9 cellular contexts compared by ENCODE assay signal in the genomic region with DNA sequence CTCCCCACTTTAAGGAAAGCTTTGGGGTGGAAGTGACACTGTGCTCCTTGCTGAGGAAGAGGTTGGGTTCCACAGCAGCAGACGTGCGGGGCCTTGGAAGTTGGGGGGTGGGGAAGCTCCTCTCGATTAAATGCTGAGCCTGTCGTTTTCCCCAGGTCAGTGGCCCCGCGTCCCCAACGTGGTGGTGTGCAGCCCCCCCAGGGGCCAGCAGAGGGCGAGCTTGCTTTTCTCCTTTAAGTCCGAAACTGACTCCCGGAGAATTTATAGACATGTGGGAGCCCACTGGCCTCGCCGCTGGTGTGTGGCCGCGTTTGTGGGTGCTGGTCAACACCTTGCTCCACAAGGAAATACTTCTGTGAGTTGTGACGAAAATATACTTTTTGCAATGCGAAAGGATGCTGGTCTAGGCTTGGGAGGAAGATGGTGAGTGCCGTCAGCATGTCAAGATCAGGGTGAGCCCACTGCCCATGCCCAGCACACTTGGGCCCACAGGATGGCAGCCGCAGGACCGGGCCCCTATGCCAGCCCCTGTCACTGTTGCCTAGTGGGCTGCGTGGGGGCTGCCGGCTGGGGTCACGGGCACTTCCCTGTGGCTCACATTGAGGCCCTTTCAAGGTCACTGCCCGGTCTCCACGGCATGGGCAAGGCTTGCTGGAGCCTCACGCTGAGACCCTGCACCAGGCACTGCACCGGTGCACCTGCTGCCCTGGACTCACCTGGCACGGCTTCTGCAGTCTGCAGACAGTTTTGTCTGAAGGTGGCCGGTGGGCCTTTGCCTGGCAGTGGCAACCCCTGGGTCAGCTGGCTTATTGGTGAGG. TPM values are rescaled to one million over a fixed set of nuclear protein-coding genes. Genes with fewer than 3 reads are reported as not detected.
DNase-seq lines count a peak whose midpoint lies in the region; ATAC-seq, FAIRE-seq and TF ChIP-seq lines count a peak whose summit lies in the region.
"Had no signal": no experiment of that assay in that cellular context is flagged by ENCODE, and none has a peak within 500 bp of the region (broad histone marks: within the 10 kb centered on the region; RNA-seq: fewer than 3 reads in every experiment).

No MANE protein-coding gene starts in this region.

- H3K4me1 ChIP-seq in mammary epithelial cell (ENCODE audit: insufficient read depth, low read length) = peaks cover 3% of the 10 kb centered on the region

- H3K4me2 ChIP-seq in SU-DHL-6 (ENCODE audit: low read depth, low read length, poor library complexity, severe bottlenecking) = no peak overlapping the region
- H3K4me2 ChIP-seq in mammary epithelial cell (ENCODE audit: insufficient read depth, low read depth, low read length) = no peak overlapping the region

- H4K20me1 ChIP-seq in SU-DHL-6 (ENCODE audit: low read depth, low read length) (no peaks in the 10 kb centered on the region), mammary epithelial cell (ENCODE audit: insufficient read depth, low read length) (no peaks in the 10 kb centered on the region)

- H3K9me3 ChIP-seq in SU-DHL-6 (ENCODE audit: insufficient read depth, low read length) (no peaks in the 10 kb centered on the region), mammary epithelial cell (replicated peaks; ENCODE audit: insufficient read depth, low read length) (no peaks in the 10 kb centered on the region)

- peak overlapping the region in 3 of 7 donors; percentile 30 to 73 (median 33) for H3K27ac Mint-ChIP-seq in CD14-positive monocyte

- no peaks in the 10 kb centered on the region for H3K9me3 Mint-ChIP-seq in CD14-positive monocyte

- peak; percentile 81 for TF ChIP-seq CTCF in CD14-positive monocyte (IDR thresholded peaks at IDR 0.05)
- TF ChIP-seq CTCF in SU-DHL-6 (IDR thresholded peaks at IDR 0.05; ENCODE audit: insufficient read depth, low read length, poor library complexity, severe bottlenecking) = peak; percentile 60
- peak; percentile 60 to 74 for TF ChIP-seq CTCF in mammary epithelial cell (conservative IDR thresholded peaks at IDR 0.05 in 1 of 2, IDR thresholded peaks at IDR 0.05 in 1 of 2; ENCODE audit: extremely low read depth in 1 of 2, insufficient read depth in 1 of 2, low read depth in 1 of 2, low read length in 2 of 2)
- TF ChIP-seq CTCF in kidney epithelial cell (IDR thresholded peaks at IDR 0.05; ENCODE audit: insufficient read depth, low read length, poor library complexity, severe bottlenecking) = peak; percentile 82

- in situ Hi-C loops in mammary epithelial cell (cut with MboI; ENCODE audit: low sequenced_read_pairs in 2 of 2) = loop anchor here (10.0 to 25.0 kb wide), 2 partner anchors 222 to 281 kb away; no protein-coding TSS in a partner anchor

- no peaks in the 10 kb centered on the region for H3F3A ChIP-seq in SU-DHL-6 (ENCODE audit: insufficient read depth)

- 58% methylated on average over 18 of the region's 28 CpGs for WGBS in mammary epithelial cell (ENCODE audit: low coverage, missing lambda C conversion rate)

- CTCF ChIA-PET in mammary epithelial cell (lab: Charles Lee; ENCODE audit: low non-redundant PET) = no interaction called here

- H3K36me3 Mint-ChIP-seq in CD14-positive monocyte = peaks cover 33 to 83% of the 10 kb centered on the region in 2 donors

- H2AFZ ChIP-seq in SU-DHL-6 (ENCODE audit: low read depth, low read length, severe bottlenecking) = no peak overlapping the region
- H2AFZ ChIP-seq in mammary epithelial cell (ENCODE audit: low read depth, low read length) = no peak overlapping the region

- peaks cover 4% of the 10 kb centered on the region for H3K4me1 Mint-ChIP-seq in CD14-positive monocyte

- H3K27me3 ChIP-seq in SU-DHL-6 (ENCODE audit: low read length) (no peaks in the 10 kb centered on the region), mammary epithelial cell (ENCODE audit: insufficient read depth, low read length) (no peaks in the 10 kb centered on the region), kidney epithelial cell (ENCODE audit: control insufficient read depth, insufficient read depth, low read length) (no peaks in the 10 kb centered on the region)

- H3K9ac ChIP-seq in SU-DHL-6 (ENCODE audit: low read length) = no peak overlapping the region
- H3K9ac ChIP-seq in mammary epithelial cell (ENCODE audit: insufficient read depth, low read length) = no peak overlapping the region

- no peaks in the 10 kb centered on the region for H3K9me2 ChIP-seq in SU-DHL-6 (replicated peaks; ENCODE audit: insufficient read depth, low read length)

- no peak overlapping the region for H3K4me3 Mint-ChIP-seq in CD14-positive monocyte

- H3K36me3 ChIP-seq in SU-DHL-6 (ENCODE audit: low read length) = no peaks in the 10 kb centered on the region
- H3K36me3 ChIP-seq in mammary epithelial cell (ENCODE audit: insufficient read depth, low read length) = peaks cover 2% of the 10 kb centered on the region
- no peaks in the 10 kb centered on the region for H3K36me3 ChIP-seq in kidney epithelial cell (ENCODE audit: control insufficient read depth, insufficient read depth, low read length)

- no peaks in the 10 kb centered on the region for H3K79me2 ChIP-seq in SU-DHL-6 (ENCODE audit: insufficient read depth, low read length)
- no peaks in the 10 kb centered on the region for H3K79me2 ChIP-seq in mammary epithelial cell (ENCODE audit: insufficient read depth, low read length)

- no peak overlapping the region for H3K27ac ChIP-seq in SU-DHL-6 (ENCODE audit: low read depth, low read length)
- H3K27ac ChIP-seq in mammary epithelial cell (ENCODE audit: insufficient read depth, low read depth, low read length) = no peak overlapping the region

- dilution Hi-C loops in mammary epithelial cell (cut with HindIII; ENCODE audit: low sequenced_read_pairs) = loop anchor here (5.0 to 10.0 kb wide), 4 partner anchors 151 to 338 kb away; no protein-coding TSS in a partner anchor

- ATAC-seq in HG03159 (IDR thresholded peaks at IDR 0.05; ENCODE audit: unreplicated experiment) = no peak
- no peak for ATAC-seq in GM21423 (IDR thresholded peaks at IDR 0.05; ENCODE audit: unreplicated experiment)

- TF ChIP-seq POLR2A in H54 (IDR thresholded peaks at IDR 0.05; ENCODE audit: low read depth, low read length) = no peak

- H3K27me3 Mint-ChIP-seq in CD14-positive monocyte (ENCODE audit: low read depth in 3 of 3) = peaks cover 0 to 1% (median 0%) of the 10 kb centered on the region in 3 donors

- no peak for FAIRE-seq in H54 (lab: Jason Lieb, UNC)

- DNase-seq in CD14-positive monocyte (ENCODE audit: low spot score) (no peak), H54 (ENCODE audit: insufficient read length, low spot score) (peak; percentile 26), mammary epithelial cell (peak; percentile 6), kidney epithelial cell (ENCODE audit: low read depth) (no peak)
- DNase-seq in stimulated activated CD4-positive, alpha-beta T cell treated with anti-CD3 and anti-CD28 coated beads, TNF-alpha, amount 100 ng/mL, for 1 hour (ENCODE audit: low read depth in 3 of 3, low spot score in 1 of 3) = peak in 2 of 3 donors; percentile 14 to 27

- H3K4me3 ChIP-seq in SU-DHL-6 (ENCODE audit: insufficient read depth, low read length, poor library complexity, severe bottlenecking) = no peak overlapping the region
- H3K4me3 ChIP-seq in mammary epithelial cell (replicated peaks in 1 of 3; ENCODE audit: insufficient read depth in 1 of 3, low read depth in 2 of 3, low read length in 3 of 3) = no peak overlapping the region
- H3K4me3 ChIP-seq in kidney epithelial cell (ENCODE audit: low read depth, low read length) = no peak overlapping the region

- intact Hi-C loops in CD14-positive monocyte (cut with micrococcal nuclease) (loop anchor here in 1 of 2 donors (2.0 kb wide), 1 partner anchor 272 kb away; no protein-coding TSS in a partner anchor), mammary epithelial cell (cut with micrococcal nuclease) (loop anchor here (1.0 kb wide), 2 partner anchors 249 to 273 kb away; no protein-coding TSS in a partner anchor)

- no TSS peak for BruUV-seq in mammary epithelial cell (replicated peaks; lab: Mats Ljungman, UMichigan)

RNA-seq across cellular contexts. Expression of gene UVSSA, which starts 9.4 kb away (rescaled TPM):
- polyA plus RNA-seq in CD14-positive monocyte (1 to 10 TPM; 2.6 to 4.8 TPM), mammary epithelial cell (6.2 TPM)
- total RNA-seq in mammary epithelial cell (10 to 100 TPM; 11.8 to 33.2 TPM), kidney epithelial cell (13.0 and 13.5 TPM in 2 replicates)
- 5.6 TPM for polyA minus RNA-seq in mammary epithelial cell

RNA-seq across cellular contexts. Expression of gene NKX1-1, which starts 49.9 kb away (rescaled TPM):
- polyA plus RNA-seq in CD14-positive monocyte (not detected), mammary epithelial cell (not detected)
- total RNA-seq in mammary epithelial cell (not detected), kidney epithelial cell (not detected in 2 replicates)
- polyA minus RNA-seq in mammary epithelial cell = not detected
- total RNA-seq: skeletal muscle tissue had no signal

Comparison
In these comparisons a context has a peak if more than half of its experiments do, and no peak if none do; other contexts are left out.
1. DNase-seq: peak in H54 (single experiment), mammary epithelial cell (single experiment) and stimulated activated CD4-positive, alpha-beta T cell treated with anti-CD3 and anti-CD28 coated beads, TNF-alpha, amount 100 ng/mL, for 1 hour (2 of 3); none in CD14-positive monocyte (single experiment) and kidney epithelial cell (single experiment).
2. Peak in every context shown above with its lines, with median percentiles within 50 percentile points of each other: CTCF ChIP-seq.